ENCODE assay signal across 1 cellular context in genomic region chr5:117318528-117318927, GRCh38.
TF ChIP-seq lines count a peak whose summit lies in the region.

No MANE protein-coding gene starts in this region.

TF ChIP-seq in WTC11, 78 proteins besides CTCF, POLR2A, EP300 and RAD21 (continued from another document):
- no peak for TF ChIP-seq ATF6 (CRISPR knock-in tag; IDR thresholded peaks at IDR 0.05)
